ENCODE assay signal across 8 cellular contexts in genomic region chr4:1167244-1167949, GRCh38.
DNase-seq lines count a peak whose midpoint lies in the region; ATAC-seq lines count a peak whose summit lies in the region.

No MANE protein-coding gene starts in this region.

- peak overlapping the region; percentile 82 for H3K27ac Mint-ChIP-seq in memory B cell

- peaks cover 5% of the 10 kb centered on the region for H3K9me3 Mint-ChIP-seq in memory B cell

- peak overlapping the region; percentile 93 for H3K4me3 Mint-ChIP-seq in memory B cell

- peaks cover 8% of the 10 kb centered on the region for H3K27me3 Mint-ChIP-seq in memory B cell

- peak; percentile 83 for DNase-seq in Ammon's horn (ENCODE audit: low spot score)
- DNase-seq in GM19238 (ENCODE audit: insufficient read length, low spot score) = peak; percentile 75
- peak; percentile 30 for DNase-seq in NCI-H748 treated with DMSO at 0.1 percent for 48 hours (lab: John Stamatoyannopoulos, UW)
- DNase-seq in activated CD4-positive, alpha-beta T cell treated with anti-CD3 and anti-CD28 coated beads, Interleukin-2, amount 50 U/mL, for 48 hours = peak; percentile 90 to 93
- DNase-seq in effector CD4-positive, alpha-beta T cell = peak; percentile 82
- DNase-seq in memory B cell (ENCODE audit: low spot score in 2 of 2) = peak; percentile 77 to 83
- peak; percentile 79 for DNase-seq in stimulated activated CD8-positive, alpha-beta memory T cell treated with anti-CD3 and anti-CD28 coated beads, Interleukin-12 subunit alpha, Interleukin-12 subunit beta, amount 100 ng/mL, for 1 hour (ENCODE audit: low read depth)

- H3K4me1 Mint-ChIP-seq in memory B cell = peaks cover 38% of the 10 kb centered on the region

- ATAC-seq in HG03442 (IDR thresholded peaks at IDR 0.05; ENCODE audit: unreplicated experiment) = peak; percentile 80
- ATAC-seq in memory B cell (ENCODE audit: low read depth) = peak; percentile 85

- peaks cover 2% of the 10 kb centered on the region for H3K36me3 Mint-ChIP-seq in memory B cell

Comparison
In these comparisons a context has a peak if more than half of its experiments do, and no peak if none do; other contexts are left out.
1. Peak in every context shown above with its lines: DNase-seq and ATAC-seq.
2. DNase-seq: peak in every context shown above with its lines; median percentile 92 in activated CD4-positive, alpha-beta T cell treated with anti-CD3 and anti-CD28 coated beads, Interleukin-2, amount 50 U/mL, for 48 hours; 83 in Ammon's horn; 82 in effector CD4-positive, alpha-beta T cell; 80 in memory B cell; 79 in stimulated activated CD8-positive, alpha-beta memory T cell treated with anti-CD3 and anti-CD28 coated beads, Interleukin-12 subunit alpha, Interleukin-12 subunit beta, amount 100 ng/mL, for 1 hour; 75 in GM19238; 30 in NCI-H748 treated with DMSO at 0.1 percent for 48 hours.